18 cellular contexts compared by ENCODE assay signal in the genomic region with DNA sequence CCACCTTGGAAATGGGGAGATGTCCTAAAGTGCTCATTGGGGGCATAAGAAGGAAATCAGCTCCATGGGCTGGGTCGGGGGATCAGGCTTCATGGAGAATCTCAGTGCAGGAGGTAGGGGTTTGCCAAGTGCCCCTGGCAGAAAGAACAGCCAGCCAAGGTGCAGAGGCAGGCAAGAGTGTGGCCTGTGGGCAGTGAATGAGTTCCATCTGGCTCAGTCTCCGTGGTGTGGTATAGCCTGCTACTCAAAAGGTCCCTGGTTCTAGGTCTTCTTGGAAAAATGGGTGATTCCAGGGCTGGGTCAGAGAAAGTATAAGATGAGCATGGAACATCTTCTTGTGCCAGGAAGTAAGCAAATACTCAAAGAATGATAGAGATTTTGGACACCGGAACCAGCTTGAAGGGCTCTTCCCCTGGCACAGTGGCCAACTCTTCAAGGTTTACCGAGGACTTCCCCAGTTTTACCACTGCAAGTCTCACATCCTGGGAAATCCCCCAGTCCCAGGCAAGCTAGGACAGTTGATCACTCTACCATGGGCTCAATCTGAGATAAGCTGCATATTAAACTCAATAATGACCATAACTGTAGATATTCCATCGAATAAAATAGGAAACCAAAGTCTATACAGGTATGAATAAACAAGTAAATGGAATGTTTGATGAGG. TPM values are rescaled to one million over a fixed set of nuclear protein-coding genes. Genes with fewer than 3 reads are reported as not detected.
DNase-seq lines count a peak whose midpoint lies in the region; ATAC-seq and TF ChIP-seq lines count a peak whose summit lies in the region.
"Had no signal": no experiment of that assay in that cellular context is flagged by ENCODE, and none has a peak within 500 bp of the region (broad histone marks: within the 10 kb centered on the region; RNA-seq: fewer than 3 reads in every experiment).

No MANE protein-coding gene starts in this region.

- H3K4me3 Mint-ChIP-seq in naive thymus-derived CD4-positive, alpha-beta T cell, result no peak overlapping the region

- peak overlapping the region in 1 of 9 donors; percentile 32 for H3K27ac Mint-ChIP-seq in naive thymus-derived CD4-positive, alpha-beta T cell

- peaks cover 0 to 19% (median 4%) of the 10 kb centered on the region in 7 donors for H3K4me1 Mint-ChIP-seq in naive thymus-derived CD4-positive, alpha-beta T cell

- no peaks in the 10 kb centered on the region for H3K27me3 Mint-ChIP-seq in naive thymus-derived CD4-positive, alpha-beta T cell

- no peak overlapping the region for H3K9ac ChIP-seq in MM.1S (ENCODE audit: low read length)
- no peak overlapping the region for H3K9ac ChIP-seq in colonic mucosa (ENCODE audit: low read depth in 2 of 2, low read length in 2 of 2)

- no peaks in the 10 kb centered on the region for H4K20me1 ChIP-seq in MM.1S (ENCODE audit: insufficient read depth, low read length)

- H3K36me3 Mint-ChIP-seq in naive thymus-derived CD4-positive, alpha-beta T cell, result peaks cover 0 to 7% (median 3%) of the 10 kb centered on the region in 5 donors

- peak; percentile 31 for DNase-seq in activated CD4-positive, alpha-beta T cell treated with anti-CD3 and anti-CD28 coated beads for 48 hours
- no peak for DNase-seq in activated CD4-positive, alpha-beta T cell treated with anti-CD3 and anti-CD28 coated beads for 4 hours
- DNase-seq in MM.1S (peak; percentile 17), colonic mucosa (no peak), NCI-H345 (lab: John Stamatoyannopoulos, UW) (no peak)
- no peak for DNase-seq in naive thymus-derived CD4-positive, alpha-beta T cell
- DNase-seq in stimulated activated CD4-positive, alpha-beta T cell treated with anti-CD3 and anti-CD28 coated beads, Interleukin-12 subunit alpha, Interleukin-12 subunit beta, amount 100 ng/mL, for 4 hours, result no peak
- DNase-seq: amniotic stem cell, COR-L47, cortex of kidney, GOT3, NCI-H1092, NCI-H446, occipital lobe, Peyer's patch had no signal

- H3K4me1 ChIP-seq in MM.1S (ENCODE audit: low read length) (0 out of 2 replicates have a peak, but pooled peaks cover 7% of the 10 kb centered on the region), colonic mucosa (peaks cover 7% of the 10 kb centered on the region)
- no peaks in the 10 kb centered on the region for H3K4me1 ChIP-seq in naive thymus-derived CD4-positive, alpha-beta T cell (ENCODE audit: control insufficient read depth in 2 of 2, insufficient read depth in 2 of 2, low read length in 2 of 2)

- intact Hi-C loops in naive thymus-derived CD4-positive, alpha-beta T cell (cut with micrococcal nuclease), result no loop called here
- intact Hi-C loops in colonic mucosa (cut with DNase I), result no loop called here

- ATAC-seq in GM19463 (IDR thresholded peaks at IDR 0.05; ENCODE audit: unreplicated experiment), result peak; percentile 71
- ATAC-seq in naive thymus-derived CD4-positive, alpha-beta T cell, result peak; percentile 56

- no peaks in the 10 kb centered on the region for H3F3A ChIP-seq in MM.1S (ENCODE audit: insufficient read depth, low read length)

- CTCF ChIA-PET in naive thymus-derived CD4-positive, alpha-beta T cell (lab: Charles Lee), result no interaction called here

- H3K27me3 ChIP-seq in MM.1S (replicated peaks; ENCODE audit: insufficient read depth, low read length), result no peaks in the 10 kb centered on the region
- H3K27me3 ChIP-seq in naive thymus-derived CD4-positive, alpha-beta T cell (ENCODE audit: control insufficient read depth in 2 of 2, insufficient read depth in 2 of 2, low read length in 2 of 2), result no peaks in the 10 kb centered on the region
- no peaks in the 10 kb centered on the region for H3K27me3 ChIP-seq in colonic mucosa
- H3K27me3 ChIP-seq: Peyer's patch, tibial nerve had no signal

- no peaks in the 10 kb centered on the region for H3K9me2 ChIP-seq in MM.1S (replicated peaks; ENCODE audit: insufficient read depth, low read length)

- H3K9me3 ChIP-seq in MM.1S (replicated peaks; ENCODE audit: insufficient read depth, low read length) (no peaks in the 10 kb centered on the region), colonic mucosa (no peaks in the 10 kb centered on the region)
- no peaks in the 10 kb centered on the region for H3K9me3 ChIP-seq in naive thymus-derived CD4-positive, alpha-beta T cell (ENCODE audit: control insufficient read depth in 2 of 3, low read length in 3 of 3)
- H3K9me3 ChIP-seq: Peyer's patch, tibial nerve had no signal

- POLR2A ChIA-PET in naive thymus-derived CD4-positive, alpha-beta T cell (lab: Charles Lee), result interaction anchor here (0.8 kb wide), 1 partner anchor 10 kb away, joined by 3 read pairs; the partner anchor contains the start of gene ARAP1

- TF ChIP-seq CTCF in MM.1S (IDR thresholded peaks at IDR 0.05; ENCODE audit: low read length) (no peak), colonic mucosa (IDR thresholded peaks at IDR 0.05) (no peak)

- no peak overlapping the region for H3K4me2 ChIP-seq in MM.1S (ENCODE audit: low read depth, low read length)

- H3K27ac ChIP-seq in MM.1S (ENCODE audit: low read length) (no peak overlapping the region), colonic mucosa (no peak overlapping the region)
- H3K27ac ChIP-seq in naive thymus-derived CD4-positive, alpha-beta T cell (ENCODE audit: low read depth, low read length), result no peak overlapping the region
- H3K27ac ChIP-seq: Peyer's patch, tibial nerve had no signal

- H3K9me3 Mint-ChIP-seq in naive thymus-derived CD4-positive, alpha-beta T cell, result no peaks in the 10 kb centered on the region

- no peak overlapping the region for H2AFZ ChIP-seq in MM.1S (ENCODE audit: low read length)

- H3K36me3 ChIP-seq in MM.1S (replicated peaks; ENCODE audit: insufficient read depth, low read length), result no peaks in the 10 kb centered on the region
- H3K36me3 ChIP-seq in naive thymus-derived CD4-positive, alpha-beta T cell (ENCODE audit: control insufficient read depth in 2 of 3, insufficient read depth in 3 of 3, low read length in 3 of 3), result peaks cover 0 to 6% (median 0%) of the 10 kb centered on the region in 3 experiments
- no peaks in the 10 kb centered on the region for H3K36me3 ChIP-seq in colonic mucosa

- H3K79me2 ChIP-seq in MM.1S (ENCODE audit: low read length), result no peaks in the 10 kb centered on the region

- no peak overlapping the region for H3K4me3 ChIP-seq in MM.1S (ENCODE audit: low read length)
- H3K4me3 ChIP-seq in naive thymus-derived CD4-positive, alpha-beta T cell (ENCODE audit: low read length), result no peak overlapping the region
- no peak overlapping the region for H3K4me3 ChIP-seq in colonic mucosa
- H3K4me3 ChIP-seq: Peyer's patch, skin epidermis, tibial nerve had no signal

RNA-seq across cellular contexts. Expression of gene ARAP1, which starts 10.6 kb away (rescaled TPM):
- total RNA-seq in naive thymus-derived CD4-positive, alpha-beta T cell, result 100 to 1,000 TPM; 119 to 317 (median 156) TPM
- polyA plus RNA-seq in naive thymus-derived CD4-positive, alpha-beta T cell, result 10 to 100 TPM; 30.4 to 55.3 TPM
- total RNA-seq in colonic mucosa, result 10 to 100 TPM; 70.4 to 89.8 TPM

RNA-seq across cellular contexts. Expression of gene STARD10, which starts 31.1 kb away (rescaled TPM):
- 10 to 100 TPM; 10.9 to 26.1 (median 16.4) TPM for total RNA-seq in naive thymus-derived CD4-positive, alpha-beta T cell
- polyA plus RNA-seq in naive thymus-derived CD4-positive, alpha-beta T cell, result 10 to 100 TPM; 18.4 to 20.0 TPM
- total RNA-seq in colonic mucosa, result 100 to 1,000 TPM; 519 to 905 TPM

RNA-seq across cellular contexts. Expression of gene ATG16L2, which starts 51.4 kb away (rescaled TPM):
- total RNA-seq in naive thymus-derived CD4-positive, alpha-beta T cell, result 100 to 1,000 TPM in 4 of 5 experiments, 10 to 100 TPM in 1; 99.5 to 199 (median 166) TPM
- polyA plus RNA-seq in naive thymus-derived CD4-positive, alpha-beta T cell, result 10 to 100 TPM; 12.8 to 19.9 TPM
- total RNA-seq in colonic mucosa, result 10 to 100 TPM; 43.5 to 51.3 TPM

Comparison
In these comparisons a context has a peak if more than half of its experiments do, and no peak if none do; other contexts are left out.
1. DNase-seq: peak in activated CD4-positive, alpha-beta T cell treated with anti-CD3 and anti-CD28 coated beads for 48 hours (single experiment) and MM.1S (single experiment); none in activated CD4-positive, alpha-beta T cell treated with anti-CD3 and anti-CD28 coated beads for 4 hours (0 of 2), naive thymus-derived CD4-positive, alpha-beta T cell (0 of 9), colonic mucosa (single experiment), NCI-H345 (single experiment) and stimulated activated CD4-positive, alpha-beta T cell treated with anti-CD3 and anti-CD28 coated beads, Interleukin-12 subunit alpha, Interleukin-12 subunit beta, amount 100 ng/mL, for 4 hours (single experiment).
2. RNA of gene STARD10, which starts 31.1 kb away (total RNA-seq): 519 to 905 TPM in colonic mucosa; 10.9 to 26.1 TPM in naive thymus-derived CD4-positive, alpha-beta T cell; every median in the first group is over 10 times any median in the second.